In the genomic region with DNA sequence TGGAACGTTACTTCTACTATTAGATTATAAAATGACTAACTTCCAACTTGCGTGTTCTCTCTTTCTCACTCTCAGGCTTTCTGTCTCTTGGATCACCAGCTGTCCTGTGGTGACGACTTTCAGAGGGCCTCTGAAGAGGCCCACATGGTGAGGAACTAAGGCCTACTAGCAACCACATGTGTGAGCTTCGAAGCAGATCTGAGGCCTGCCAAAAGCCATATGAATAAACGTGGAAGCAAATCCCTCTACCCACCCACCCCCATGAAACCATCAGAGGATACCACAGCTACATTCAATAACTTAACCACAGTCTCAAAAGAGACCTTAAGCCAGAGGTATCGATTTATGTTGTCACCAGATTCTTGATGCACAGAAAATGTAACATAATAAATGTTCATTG, we compare ENCODE assay signal across 18 cellular contexts. TPM values are rescaled to one million over a fixed set of nuclear protein-coding genes. Genes with fewer than 3 reads are reported as not detected.
A peak's percentile ranks its signal among the peaks of the same experiment; 100 is the strongest.
DNase-seq lines count a peak whose midpoint lies in the region; ATAC-seq and TF ChIP-seq lines count a peak whose summit lies in the region.
"Had no signal": no experiment of that assay in that cellular context is flagged by ENCODE, and none has a peak within 500 bp of the region (broad histone marks: within the 10 kb centered on the region; RNA-seq: fewer than 3 reads in every experiment).

No MANE protein-coding gene starts in this region.

- H3F3A ChIP-seq in PC-9 (ENCODE audit: insufficient read depth, low read depth), result no peaks in the 10 kb centered on the region

- peak; percentile 17 for DNase-seq in GM12865 (ENCODE audit: low read depth)
- DNase-seq in PC-9, result no peak
- DNase-seq in GM13976 (ENCODE audit: low spot score), result no peak
- no peak for DNase-seq in left lung
- DNase-seq in breast epithelium (ENCODE audit: low spot score in 2 of 2), result no peak
- no peak for DNase-seq in GOT3 (lab: John Stamatoyannopoulos, UW)
- DNase-seq: C1 segment of cervical spinal cord, EL, H9, NCI-H1092, NCI-H2107, NCI-H345, NCI-H69, Peyer's patch, SIG-M5 had no signal

- H3K27me3 ChIP-seq in PC-9 (ENCODE audit: insufficient read depth, low read depth) (no peaks in the 10 kb centered on the region), left lung (no peaks in the 10 kb centered on the region), breast epithelium (no peaks in the 10 kb centered on the region)
- H3K27me3 ChIP-seq: Peyer's patch had no signal

- H4K20me1 ChIP-seq in PC-9 (ENCODE audit: insufficient read depth), result no peaks in the 10 kb centered on the region

- no peak overlapping the region for H3K4me2 ChIP-seq in PC-9

- BruUV-seq in PC-9 (replicated peaks; lab: Mats Ljungman, UMichigan), result no TSS peak

- CTCF ChIA-PET in PC-9 (lab: Charles Lee), result no interaction called here

- H3K4me1 ChIP-seq in PC-9 (replicated peaks; ENCODE audit: insufficient read depth), result no peaks in the 10 kb centered on the region
- no peaks in the 10 kb centered on the region for H3K4me1 ChIP-seq in left lung
- H3K4me1 ChIP-seq in breast epithelium, result no peaks in the 10 kb centered on the region
- H3K4me1 ChIP-seq: Peyer's patch had no signal

- no peak for TF ChIP-seq CTCF in GM12865 (IDR thresholded peaks at IDR 0.05; ENCODE audit: insufficient read depth, low read depth, low read length, missing control alignments)
- no peak for TF ChIP-seq CTCF in PC-9 (conservative IDR thresholded peaks at IDR 0.05)
- TF ChIP-seq CTCF in GM13976 (IDR thresholded peaks at IDR 0.05; ENCODE audit: borderline replicate concordance, control extremely low read depth, extremely low read depth, insufficient read depth, missing control alignments), result no peak
- no peak for TF ChIP-seq CTCF in left lung (IDR thresholded peaks at IDR 0.05)
- no peak for TF ChIP-seq CTCF in breast epithelium (IDR thresholded peaks at IDR 0.05)

- peak; percentile 86 for ATAC-seq in GM21381 (IDR thresholded peaks at IDR 0.05; ENCODE audit: unreplicated experiment)
- ATAC-seq in HG03457 (IDR thresholded peaks at IDR 0.05; ENCODE audit: unreplicated experiment), result peak; percentile 54
- no peak for ATAC-seq in left lung

- intact Hi-C loops in PC-9 (cut with micrococcal nuclease; ENCODE audit: unreplicated experiment), result loop anchor here (5.0 to 10.0 kb wide), 2 partner anchors 364 to 612 kb away; no protein-coding TSS in a partner anchor
- intact Hi-C loops in left lung (cut with DNase I), result no loop called here
- intact Hi-C loops in breast epithelium (cut with DNase I; ENCODE audit: low total_unique reads), result no loop called here

- no peak for TF ChIP-seq POLR2A in breast epithelium (IDR thresholded peaks at IDR 0.05)

- peak overlapping the region; percentile 52; the same call in 1 of the 2 replicates for H2AFZ ChIP-seq in PC-9

- H3K9me3 ChIP-seq in PC-9 (ENCODE audit: insufficient read depth, low read depth), result no peaks in the 10 kb centered on the region
- H3K9me3 ChIP-seq in left lung, result no peaks in the 10 kb centered on the region
- H3K9me3 ChIP-seq in breast epithelium, result no peaks in the 10 kb centered on the region
- H3K9me3 ChIP-seq: Peyer's patch had no signal

- in situ Hi-C loops in GM13976 (cut with MboI; ENCODE audit: low sequenced_read_pairs, unreplicated experiment), result loop anchor here (25.0 kb wide), 1 partner anchor 277 kb away; no protein-coding TSS in a partner anchor

- H3K79me2 ChIP-seq in PC-9 (ENCODE audit: low read depth), result no peaks in the 10 kb centered on the region

- H3K36me3 ChIP-seq in PC-9 (ENCODE audit: low read depth) (no peaks in the 10 kb centered on the region), left lung (no peaks in the 10 kb centered on the region), breast epithelium (no peaks in the 10 kb centered on the region)
- H3K36me3 ChIP-seq: Peyer's patch had no signal

- H3K27ac ChIP-seq in PC-9 (no peak overlapping the region), left lung (no peak overlapping the region), breast epithelium (no peak overlapping the region)
- H3K27ac ChIP-seq: Peyer's patch had no signal

- peaks cover 9% of the 10 kb centered on the region; the same call in 1 of the 2 replicates for H3K9me2 ChIP-seq in PC-9 (ENCODE audit: insufficient read depth)

- POLR2A ChIA-PET in PC-9 (lab: Charles Lee; ENCODE audit: unreplicated experiment), result no interaction called here

- no peak overlapping the region for H3K4me3 ChIP-seq in GM12865 (ENCODE audit: low read depth, low read length)
- H3K4me3 ChIP-seq in PC-9, result no peak overlapping the region
- H3K4me3 ChIP-seq in left lung, result no peak overlapping the region
- H3K4me3 ChIP-seq in breast epithelium, result no peak overlapping the region
- H3K4me3 ChIP-seq: Peyer's patch had no signal

RNA-seq across cellular contexts. Expression of a gene that starts 13.5 kb away (rescaled TPM):
- total RNA-seq in PC-9 (2021) (0.20 TPM in 1 of 2 replicates, not detected in the other), left lung (10 to 100 TPM; 12.7 to 14.5 TPM), breast epithelium (1 to 10 TPM in 2 of 3 donors, under 1 TPM in 1; 0.96 to 5.1 (median 1.3) TPM)
- total RNA-seq: H9; T-helper 2 cell treated with Interferon-gamma antibody and Interleukin-4, amounts not matched to agents 100 ng/mL and 5 ng/mL, for 36 hours had no signal
